Comparison of ENCODE assay signal across 8 cellular contexts in genomic region chr10:29646238-29646902, GRCh38. TPM values are rescaled to one million over a fixed set of nuclear protein-coding genes. Genes with fewer than 3 reads are reported as not detected.
DNase-seq lines count a peak whose midpoint lies in the region; ATAC-seq and TF ChIP-seq lines count a peak whose summit lies in the region.

No MANE protein-coding gene starts in this region.

- peaks cover 36% of the 10 kb centered on the region for H4K20me1 ChIP-seq in smooth muscle cell (ENCODE audit: low read depth)

- TF ChIP-seq CTCF in smooth muscle cell (IDR thresholded peaks at IDR 0.05; ENCODE audit: borderline replicate concordance, insufficient read depth, poor library complexity, severe bottlenecking) = no peak

- H3K27ac ChIP-seq in SJCRH30 = no peak overlapping the region
- H3K27ac ChIP-seq in smooth muscle cell (ENCODE audit: low read depth) = peak overlapping the region; percentile 71

- peaks cover 42% of the 10 kb centered on the region for H3K4me1 ChIP-seq in SJCRH30
- peaks cover 32% of the 10 kb centered on the region for H3K4me1 ChIP-seq in smooth muscle cell (ENCODE audit: low read depth)

- peak overlapping the region; percentile 53 for H3K4me2 ChIP-seq in smooth muscle cell

- peak; percentile 32 for DNase-seq in NCI-H748 (lab: John Stamatoyannopoulos, UW; ENCODE audit: unreplicated experiment)
- no peak for DNase-seq in NCI-H748 treated with DMSO at 0.1 percent for 48 hours (lab: John Stamatoyannopoulos, UW)
- DNase-seq in SJCRH30 = peak; percentile 86 to 94
- peak; percentile 100 for DNase-seq in fibroblast of gingiva (ENCODE audit: low read depth)
- no peak for DNase-seq in smooth muscle cell (lab: John Stamatoyannopoulos, UW; ENCODE audit: unreplicated experiment)
- DNase-seq in mucosa of gallbladder (ENCODE audit: low spot score) = no peak

- WGBS in smooth muscle cell (ENCODE audit: low lambda C conversion rate) = 9% methylated on average over 8 of the region's 8 CpGs

- peaks cover 6% of the 10 kb centered on the region for H3K79me2 ChIP-seq in smooth muscle cell (ENCODE audit: low read depth)

- no peaks in the 10 kb centered on the region for H3K9me3 ChIP-seq in SJCRH30 (replicated peaks)
- no peaks in the 10 kb centered on the region for H3K9me3 ChIP-seq in smooth muscle cell (replicated peaks; ENCODE audit: low read depth)

- ATAC-seq in HG02981 (IDR thresholded peaks at IDR 0.05; ENCODE audit: unreplicated experiment) (no peak), HG02885 (IDR thresholded peaks at IDR 0.05; ENCODE audit: poor library complexity, unreplicated experiment) (no peak)

- H3K4me3 ChIP-seq in SJCRH30 (no peak overlapping the region), smooth muscle cell (no peak overlapping the region)

- H3K27me3 ChIP-seq in SJCRH30 (no peaks in the 10 kb centered on the region), smooth muscle cell (ENCODE audit: low read depth) (no peaks in the 10 kb centered on the region)

- no peak overlapping the region for H2AFZ ChIP-seq in smooth muscle cell (ENCODE audit: low read depth)

- H3K9ac ChIP-seq in smooth muscle cell (ENCODE audit: low read depth) = no peak overlapping the region

- H3K36me3 ChIP-seq in SJCRH30 (no peaks in the 10 kb centered on the region), smooth muscle cell (ENCODE audit: low read depth) (no peaks in the 10 kb centered on the region)

- peaks cover 36% of the 10 kb centered on the region for H3F3A ChIP-seq in smooth muscle cell (ENCODE audit: low read depth)

RNA-seq across cellular contexts. Expression of gene SVIL, which starts 11.6 kb away (rescaled TPM):
- total RNA-seq in SJCRH30 (2014; rRNA removed; shearing (Covaris generic)) = 42.5 and 65.0 TPM in 2 replicates
- total RNA-seq in smooth muscle cell = 28.5 and 32.5 TPM in 2 replicates
- polyA plus RNA-seq in smooth muscle cell = 33.0 and 59.4 TPM in 2 replicates
- total RNA-seq in mucosa of gallbladder = 284 TPM

Comparison
In these comparisons a context has a peak if more than half of its experiments do, and no peak if none do; other contexts are left out.
1. DNase-seq: peak in NCI-H748 (single experiment), SJCRH30 (2 of 2) and fibroblast of gingiva (single experiment); none in NCI-H748 treated with DMSO at 0.1 percent for 48 hours (single experiment), smooth muscle cell (single experiment) and mucosa of gallbladder (single experiment).